Comparison of ENCODE assay signal across 26 cellular contexts in the genomic region with DNA sequence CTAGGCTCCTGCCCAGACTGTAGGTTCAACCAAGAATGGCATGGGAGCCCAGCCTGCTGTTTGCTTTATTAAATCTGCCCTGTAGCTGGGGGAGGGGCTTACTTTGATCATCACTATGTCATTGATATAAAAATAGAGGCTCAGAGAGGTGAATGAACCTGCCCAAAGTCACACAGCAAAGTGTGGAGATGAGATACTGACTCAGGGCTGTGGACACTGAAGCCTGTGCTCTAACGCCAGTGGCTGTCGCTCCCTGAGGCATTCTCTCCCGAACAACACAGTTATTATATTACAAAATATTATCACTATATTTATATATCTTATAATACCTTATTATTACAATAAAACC. TPM values are rescaled to one million over a fixed set of nuclear protein-coding genes. Genes with fewer than 3 reads are reported as not detected.
"Had no signal": no experiment of that assay in that cellular context is flagged by ENCODE, and none has a peak within 500 bp of the region (broad histone marks: within the 10 kb centered on the region; RNA-seq: fewer than 3 reads in every experiment).

No MANE protein-coding gene starts in this region.

- H3K4me1 ChIP-seq: left ventricle myocardium inferior, pancreas, prostate gland, testis, transverse colon, upper lobe of left lung, vagina had no signal

- H3K9me3 ChIP-seq: left ventricle myocardium inferior, mucosa of descending colon, pancreas, prostate gland, stomach, testis, thyroid gland, transverse colon, upper lobe of left lung, vagina had no signal

- H3K36me3 ChIP-seq: prostate gland, thyroid gland, transverse colon, vagina had no signal

- DNase-seq: hypothalamus; immature natural killer cell; midbrain; naive thymus-derived CD4-positive, alpha-beta T cell; nucleus accumbens; stimulated activated CD4-positive, alpha-beta T cell treated with anti-CD3 and anti-CD28 coated beads, Interleukin-12 subunit alpha, Interleukin-12 subunit beta, amount 100 ng/mL, for 4 hours; stimulated activated CD4-positive, alpha-beta T cell treated with anti-CD3 and anti-CD28 coated beads, Interleukin-15, amount 100 ng/mL, for 24 hours; stimulated activated CD4-positive, alpha-beta T cell treated with anti-CD3 and anti-CD28 coated beads, Interleukin-2, amount 100 ng/mL, for 24 hours; stimulated activated CD4-positive, alpha-beta T cell treated with anti-CD3 and anti-CD28 coated beads, Interleukin-4, amount 100 ng/mL, for 1 hour; stimulated activated naive B cell treated with anti-CD40 and anti-IgM and Interleukin-4, amounts not matched to agents 10 μg/mL and 1 μg/mL and 100 μg/mL, for 72 hours; stimulated activated naive CD8-positive, alpha-beta T cell treated with anti-CD3 and anti-CD28 coated beads, Interleukin-15, Interleukin-2, amounts not matched to agents 100 U/mL and 50 U/mL, for 24 hours; stomach; testis; thyroid gland; transverse colon had no signal

- ATAC-seq: naive thymus-derived CD4-positive, alpha-beta T cell; natural killer cell treated with Interleukin-12 subunit alpha and Interleukin-12 subunit beta and Interleukin-15 and Interleukin-18, amount 100 ng/mL, for 72 hours; pancreas; sciatic nerve; stimulated activated naive B cell treated with anti-CD40 and anti-IgM and Interleukin-4, amounts not matched to agents 10 μg/mL and 1 μg/mL and 100 μg/mL, for 72 hours; stimulated activated naive CD8-positive, alpha-beta T cell treated with anti-CD3 and anti-CD28 coated beads, Interleukin-15, Interleukin-2, amounts not matched to agents 100 U/mL and 50 U/mL, for 24 hours had no signal

- FAIRE-seq: islet of Langerhans, kidney, pancreas had no signal

- H3K4me3 ChIP-seq: left ventricle myocardium inferior, mucosa of descending colon, pancreas, prostate gland, skin epidermis, stomach, testis, thyroid gland, transverse colon, upper lobe of left lung, vagina had no signal

- H3K27me3 ChIP-seq: pancreas, stomach, testis, thyroid gland, transverse colon, upper lobe of left lung, vagina had no signal

- H3K27ac ChIP-seq: left ventricle myocardium inferior, pancreas, prostate gland, skin epidermis, stomach, testis, thyroid gland, transverse colon, upper lobe of left lung, vagina had no signal

RNA-seq across cellular contexts. Expression of a gene that starts 3.5 kb away (rescaled TPM):
- polyA plus RNA-seq: immature natural killer cell; naive thymus-derived CD4-positive, alpha-beta T cell had no signal
